26 cellular contexts compared by ENCODE assay signal in the genomic region with DNA sequence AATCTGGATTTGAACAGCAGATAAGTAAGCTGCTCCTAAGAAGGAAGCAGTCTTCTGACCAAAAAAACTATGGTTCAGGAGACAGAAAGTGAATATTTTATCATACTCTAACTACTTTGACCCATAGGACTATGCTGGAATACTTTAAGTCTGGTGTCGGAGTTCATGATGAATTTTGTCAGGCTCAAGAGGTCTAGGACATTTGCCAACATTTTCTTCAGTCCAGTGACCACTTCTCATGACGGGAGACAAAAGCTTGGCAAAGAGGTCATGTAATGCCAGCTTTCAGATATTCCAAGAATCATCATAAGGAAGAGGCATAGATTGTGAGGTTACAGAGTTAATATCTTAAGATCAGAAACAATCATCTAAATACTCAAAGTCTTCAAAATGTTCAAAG. TPM values are rescaled to one million over a fixed set of nuclear protein-coding genes. Genes with fewer than 3 reads are reported as not detected.
A peak's percentile ranks its signal among the peaks of the same experiment; 100 is the strongest.
DNase-seq lines count a peak whose midpoint lies in the region; ATAC-seq, FAIRE-seq and TF ChIP-seq lines count a peak whose summit lies in the region.
"Had no signal": no experiment of that assay in that cellular context is flagged by ENCODE, and none has a peak within 500 bp of the region (broad histone marks: within the 10 kb centered on the region; RNA-seq: fewer than 3 reads in every experiment).

No MANE protein-coding gene starts in this region.

- peak overlapping the region; percentile 56 for H3K27ac ChIP-seq in ACC112 (ENCODE audit: low read depth, low read length)
- H3K27ac ChIP-seq: BLaER1, Peyer's patch, SK-N-MC, tibial nerve had no signal

- H3K79me2 ChIP-seq in ACC112 (ENCODE audit: control insufficient read depth, insufficient read depth, low read length, unreplicated experiment), result peaks cover 3% of the 10 kb centered on the region

- no peak for TF ChIP-seq POLR2A in GM12892 (IDR thresholded peaks at IDR 0.05; ENCODE audit: low read depth, low read length)

- no peaks in the 10 kb centered on the region for H3K36me3 ChIP-seq in ACC112 (ENCODE audit: insufficient read depth, low read length)
- H3K36me3 ChIP-seq: BLaER1, Peyer's patch, tibial nerve had no signal

- peak; percentile 54 for DNase-seq in astrocyte of the hippocampus (ENCODE audit: low read depth, low spot score)
- peak; percentile 67 for DNase-seq in kidney tubule cell (ENCODE audit: low spot score)
- DNase-seq in GM12892 (ENCODE audit: insufficient read length), result no peak
- DNase-seq in urothelium cell line (ENCODE audit: low spot score), result no peak
- DNase-seq: activated CD4-positive, alpha-beta memory T cell treated with anti-CD3 and anti-CD28 coated beads for 36 hours; activated CD4-positive, CD25-positive, alpha-beta regulatory T cell treated with anti-CD3 and anti-CD28 coated beads, Interleukin-2, amount 50 U/mL, for 72 hours; activated CD8-positive, alpha-beta memory T cell treated with anti-CD3 and anti-CD28 coated beads, Interleukin-2, amount 50 U/mL, for 4 hours; activated naive CD4-positive, alpha-beta T cell treated with anti-CD3 and anti-CD28 coated beads, Interleukin-2, amount 50 U/mL, for 16 hours; caudate nucleus; DND-41; HFFc6; mucosa of descending colon; NCI-H1092; NCI-H187; NCI-H2171; NCI-H524 treated with DMSO at 0.1 percent for 48 hours; Peyer's patch; T-helper 2 cell had no signal

- H3K4me1 ChIP-seq in ACC112 (ENCODE audit: control insufficient read depth, insufficient read depth, low read length, unreplicated experiment), result peaks cover 62% of the 10 kb centered on the region
- H3K4me1 ChIP-seq: BLaER1, Peyer's patch had no signal

- TF ChIP-seq RAD21 in Ishikawa (IDR thresholded peaks at IDR 0.05; ENCODE audit: low read depth), result no peak

- TF ChIP-seq EP300 in Ishikawa (IDR thresholded peaks at IDR 0.05; ENCODE audit: borderline replicate concordance), result peak; percentile 94

- peak overlapping the region; percentile 12; the same call in 1 of the 2 replicates for H3K4me3 ChIP-seq in ACC112 (ENCODE audit: low read depth, low read length)
- H3K4me3 ChIP-seq: BLaER1, lung, mucosa of descending colon, Peyer's patch, SK-N-MC, tibial nerve had no signal

- no peak overlapping the region for H2AFZ ChIP-seq in ACC112 (ENCODE audit: low read length, unreplicated experiment)

- H3K27me3 ChIP-seq in ACC112 (ENCODE audit: insufficient read depth, low read length), result no peaks in the 10 kb centered on the region
- H3K27me3 ChIP-seq: BLaER1, Peyer's patch, tibial nerve had no signal

- FAIRE-seq in GM12892 (lab: Jason Lieb, UNC) (no peak), urothelium cell line (lab: Jason Lieb, UNC) (no peak)
- FAIRE-seq: islet of Langerhans had no signal

- no peak for ATAC-seq in GM19463 (IDR thresholded peaks at IDR 0.05; ENCODE audit: unreplicated experiment)
- ATAC-seq: mucosa of descending colon had no signal

TF ChIP-seq in Ishikawa, 13 proteins besides CTCF, POLR2A, EP300 and RAD21:
- TF ChIP-seq FOXM1 (IDR thresholded peaks at IDR 0.05; ENCODE audit: borderline replicate concordance, low read depth), result peak; percentile 60; the same call in 1 of the 2 replicates
- peak; percentile 76 for TF ChIP-seq TEAD4 (IDR thresholded peaks at IDR 0.05)
- TF ChIP-seq TCF12 (IDR thresholded peaks at IDR 0.05; ENCODE audit: low read depth), result peak; percentile 83
- TF ChIP-seq, protein P1, sequence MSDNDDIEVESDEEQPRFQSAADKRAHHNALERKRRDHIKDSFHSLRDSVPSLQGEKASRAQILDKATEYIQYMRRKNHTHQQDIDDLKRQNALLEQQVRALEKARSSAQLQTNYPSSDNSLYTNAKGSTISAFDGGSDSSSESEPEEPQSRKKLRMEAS (IDR thresholded peaks at IDR 0.05), result peak; percentile 41; the same call in 1 of the 2 replicates
- TF ChIP-seq YY1 (IDR thresholded peaks at IDR 0.05; ENCODE audit: low read depth), result 0 out of 2 replicates have a peak, but pooled peaks have one; percentile 21
- TF ChIP-seq, protein P2, sequence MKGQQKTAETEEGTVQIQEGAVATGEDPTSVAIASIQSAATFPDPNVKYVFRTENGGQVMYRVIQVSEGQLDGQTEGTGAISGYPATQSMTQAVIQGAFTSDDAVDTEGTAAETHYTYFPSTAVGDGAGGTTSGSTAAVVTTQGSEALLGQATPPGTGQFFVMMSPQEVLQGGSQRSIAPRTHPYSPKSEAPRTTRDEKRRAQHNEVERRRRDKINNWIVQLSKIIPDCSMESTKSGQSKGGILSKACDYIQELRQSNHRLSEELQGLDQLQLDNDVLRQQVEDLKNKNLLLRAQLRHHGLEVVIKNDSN (IDR thresholded peaks at IDR 0.05), result no peak
- 0 out of 2 replicates have a peak, but pooled peaks have one; percentile 10 for TF ChIP-seq CEBPB (IDR thresholded peaks at IDR 0.05)
- TF ChIP-seq ZBTB7A (IDR thresholded peaks at IDR 0.05; ENCODE audit: low read depth), result no peak
- TF ChIP-seq TAF1 (IDR thresholded peaks at IDR 0.05; ENCODE audit: low read depth), result no peak
- no peak for TF ChIP-seq EGR1 (IDR thresholded peaks at IDR 0.05)
- TF ChIP-seq NFIC (IDR thresholded peaks at IDR 0.05), result peak; percentile 96

RNA-seq across cellular contexts. Expression of a gene that starts 20.5 kb away (rescaled TPM):
- 6.5 TPM for polyA plus RNA-seq in GM12892 (2012; ENCODE audit: missing spikeins)

Comparison
In these comparisons a context has a peak if more than half of its experiments do, and no peak if none do; other contexts are left out.
1. DNase-seq: peak in astrocyte of the hippocampus (single experiment) and kidney tubule cell (single experiment); none in GM12892 (single experiment) and urothelium cell line (single experiment).